ENCODE assay signal across 9 cellular contexts in the genomic region with DNA sequence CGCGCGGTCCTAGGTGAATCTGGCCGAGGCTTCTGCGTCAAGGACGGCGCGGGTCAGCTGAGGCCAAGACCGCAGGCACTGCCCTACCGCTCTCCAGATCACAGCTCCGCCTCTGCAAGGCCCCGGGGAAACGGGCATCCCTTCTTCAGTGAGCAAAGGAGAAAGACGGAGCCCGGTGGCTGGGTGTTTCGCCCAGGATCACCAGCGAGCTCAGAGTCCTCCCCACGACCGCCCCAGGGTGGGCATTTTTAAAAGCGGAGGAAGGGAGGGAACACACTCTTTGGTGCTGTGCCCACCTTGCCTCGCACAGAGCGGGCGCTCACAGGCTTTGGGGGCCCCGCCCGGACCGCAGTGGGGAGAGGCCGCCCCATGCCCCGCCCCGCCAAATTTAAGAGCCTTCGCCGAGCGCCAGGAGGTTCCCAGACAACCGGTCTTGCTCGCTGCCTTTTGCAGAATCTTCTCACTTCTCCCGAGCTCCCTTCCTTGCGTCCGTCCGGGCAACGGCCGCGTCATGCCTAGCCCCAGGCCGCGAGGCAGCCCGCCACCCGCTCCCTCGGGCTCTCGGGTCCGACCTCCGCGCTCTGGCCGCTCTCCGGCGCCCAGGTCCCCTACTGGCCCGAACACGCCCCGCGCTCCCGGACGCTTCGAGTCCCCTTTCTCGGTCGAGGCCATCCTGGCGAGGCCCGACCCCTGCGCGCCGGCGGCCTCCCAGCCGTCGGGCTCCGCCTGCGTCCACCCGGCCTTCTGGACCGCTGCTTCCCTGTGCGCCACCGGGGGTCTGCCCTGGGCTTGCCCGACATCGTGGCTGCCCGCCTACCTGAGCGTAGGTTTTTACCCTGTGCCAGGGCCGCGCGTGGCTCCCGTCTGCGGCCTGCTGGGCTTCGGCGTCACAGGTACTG. TPM values are rescaled to one million over a fixed set of nuclear protein-coding genes. Genes with fewer than 3 reads are reported as not detected.
DNase-seq lines count a peak whose midpoint lies in the region; ATAC-seq and TF ChIP-seq lines count a peak whose summit lies in the region.
"Had no signal": no experiment of that assay in that cellular context is flagged by ENCODE, and none has a peak within 500 bp of the region (broad histone marks: within the 10 kb centered on the region; RNA-seq: fewer than 3 reads in every experiment).

A gene with protein sequence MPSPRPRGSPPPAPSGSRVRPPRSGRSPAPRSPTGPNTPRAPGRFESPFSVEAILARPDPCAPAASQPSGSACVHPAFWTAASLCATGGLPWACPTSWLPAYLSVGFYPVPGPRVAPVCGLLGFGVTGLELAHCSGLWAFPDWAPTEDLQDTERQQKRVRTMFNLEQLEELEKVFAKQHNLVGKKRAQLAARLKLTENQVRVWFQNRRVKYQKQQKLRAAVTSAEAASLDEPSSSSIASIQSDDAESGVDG (plus strand): TSS at position 419 of the 899 bp plus-strand sequence. CDS start 93 bp downstream, at position 512.

- no peaks in the 10 kb centered on the region for H3K36me3 ChIP-seq in CD8-positive, alpha-beta T cell (ENCODE audit: insufficient read depth, low read length)
- H3K36me3 ChIP-seq in NT2/D1 (ENCODE audit: insufficient read depth, insufficient read length, low read length): no peaks in the 10 kb centered on the region
- no peaks in the 10 kb centered on the region for H3K36me3 ChIP-seq in endodermal cell (ENCODE audit: control insufficient read depth, insufficient read depth, low read length)
- no peaks in the 10 kb centered on the region for H3K36me3 ChIP-seq in neural progenitor cell
- no peaks in the 10 kb centered on the region for H3K36me3 ChIP-seq in BE2C

- intact Hi-C loops in CD8-positive, alpha-beta T cell (cut with DNase I, micrococcal nuclease): no loop called here

- peak within 1 kb of the TSS; percentile 86 for H2AFZ ChIP-seq in neural progenitor cell (replicated peaks)

- H3F3A ChIP-seq in neural progenitor cell (ENCODE audit: low read depth): peaks cover 7% of the 10 kb centered on the region

- peak within 1 kb of the TSS; percentile 61 for H3K9ac ChIP-seq in NT2/D1 (ENCODE audit: insufficient read length, low read depth)
- H3K9ac ChIP-seq in endodermal cell (ENCODE audit: extremely low read depth, low read length, poor library complexity, severe bottlenecking): no peak within 1 kb of the TSS
- H3K9ac ChIP-seq in neural progenitor cell: no peak within 1 kb of the TSS

- H3K36me3 Mint-ChIP-seq in CD8-positive, alpha-beta T cell: no peaks in the 10 kb centered on the region
- H3K36me3 Mint-ChIP-seq in endodermal cell (ENCODE audit: low read depth): no peaks in the 10 kb centered on the region
- peaks cover 1% of the 10 kb centered on the region for H3K36me3 Mint-ChIP-seq in neural progenitor cell

- POLR2A ChIA-PET in CD8-positive, alpha-beta T cell (lab: Charles Lee): interaction anchor here (1.0 kb wide), 1 partner anchor 9 kb away, joined by 3 read pairs; no protein-coding TSS in a partner anchor

- WGBS in endodermal cell (ENCODE audit: insufficient coverage in 1 of 2, insufficient read length in 1 of 2), 2 experiments: 4 to 7% methylated on average over 36 to 87 of the region's 87 CpGs

- H4K20me1 ChIP-seq in neural progenitor cell (ENCODE audit: low read depth): peaks cover 9% of the 10 kb centered on the region

- peaks cover 48% of the 10 kb centered on the region for H3K27me3 Mint-ChIP-seq in CD8-positive, alpha-beta T cell (ENCODE audit: low read depth)
- H3K27me3 Mint-ChIP-seq in endodermal cell (ENCODE audit: insufficient read depth) (peaks cover 91% of the 10 kb centered on the region), neural progenitor cell (ENCODE audit: insufficient read depth, low read depth) (peaks cover 68% of the 10 kb centered on the region)

- peaks cover 10% of the 10 kb centered on the region for H3K4me1 ChIP-seq in CD8-positive, alpha-beta T cell (ENCODE audit: insufficient read depth, low read length)
- H3K4me1 ChIP-seq in NT2/D1 (ENCODE audit: insufficient read depth, insufficient read length): no peaks in the 10 kb centered on the region
- H3K4me1 ChIP-seq in endodermal cell (ENCODE audit: control insufficient read depth, insufficient read depth, low read length): no peaks in the 10 kb centered on the region
- H3K4me1 ChIP-seq in neural progenitor cell: no peaks in the 10 kb centered on the region
- no peaks in the 10 kb centered on the region for H3K4me1 ChIP-seq in BE2C

- peak within 1 kb of the TSS; percentile 75 for H3K4me2 ChIP-seq in neural progenitor cell

- no peaks in the 10 kb centered on the region for H3K9me3 Mint-ChIP-seq in CD8-positive, alpha-beta T cell
- H3K9me3 Mint-ChIP-seq in endodermal cell (peaks cover 2% of the 10 kb centered on the region), neural progenitor cell (peaks cover 6% of the 10 kb centered on the region)

- peak within 1 kb of the TSS; percentile 64 for H3K4me3 Mint-ChIP-seq in CD8-positive, alpha-beta T cell
- H3K4me3 Mint-ChIP-seq in endodermal cell: peak within 1 kb of the TSS; percentile 31
- peak within 1 kb of the TSS; percentile 51 for H3K4me3 Mint-ChIP-seq in neural progenitor cell

- no peak for TF ChIP-seq CTCF in CD8-positive, alpha-beta T cell (IDR thresholded peaks at IDR 0.05)
- no peak for TF ChIP-seq CTCF in endodermal cell (conservative IDR thresholded peaks at IDR 0.05)
- peak; percentile 2 for TF ChIP-seq CTCF in neural progenitor cell (IDR thresholded peaks at IDR 0.05)
- TF ChIP-seq CTCF in BE2C (IDR thresholded peaks at IDR 0.05; ENCODE audit: low read depth, low read length): no peak

- no peak within 1 kb of the TSS for H3K27ac ChIP-seq in CD8-positive, alpha-beta T cell (ENCODE audit: low read depth, low read length)
- H3K27ac ChIP-seq in endodermal cell (ENCODE audit: low read depth, low read length) (no peak within 1 kb of the TSS), neural progenitor cell (no peak within 1 kb of the TSS)
- H3K27ac ChIP-seq: epithelial cell of prostate had no signal

- H3K4me1 Mint-ChIP-seq in CD8-positive, alpha-beta T cell (ENCODE audit: low read depth): peaks cover 13% of the 10 kb centered on the region
- no peaks in the 10 kb centered on the region for H3K4me1 Mint-ChIP-seq in endodermal cell
- H3K4me1 Mint-ChIP-seq in neural progenitor cell: peaks cover 2% of the 10 kb centered on the region

- CTCF ChIA-PET in CD8-positive, alpha-beta T cell (lab: Charles Lee): interaction anchor here (0.7 to 1.1 kb wide), 2 partner anchors 10 to 25 kb away, joined by 3 to 6 read pairs; no protein-coding TSS in a partner anchor

- peak; percentile 62 for ATAC-seq in CD8-positive, alpha-beta T cell
- no peak for ATAC-seq in GM19463 (IDR thresholded peaks at IDR 0.05; ENCODE audit: unreplicated experiment)

- no peak within 1 kb of the TSS for H3K27ac Mint-ChIP-seq in CD8-positive, alpha-beta T cell
- H3K27ac Mint-ChIP-seq in endodermal cell (no peak within 1 kb of the TSS), neural progenitor cell (no peak within 1 kb of the TSS)

- peak within 1 kb of the TSS; percentile 19 for H3K4me3 ChIP-seq in CD8-positive, alpha-beta T cell (ENCODE audit: low read depth, low read length)
- H3K4me3 ChIP-seq in NT2/D1 (ENCODE audit: insufficient read length, low read depth) (peak within 1 kb of the TSS; percentile 42), endodermal cell (ENCODE audit: low read length) (no peak within 1 kb of the TSS), neural progenitor cell (peak within 1 kb of the TSS; percentile 31), BE2C (ENCODE audit: low read depth, low read length) (no peak within 1 kb of the TSS)

- peaks cover 6% of the 10 kb centered on the region for H3K27me3 ChIP-seq in CD8-positive, alpha-beta T cell (ENCODE audit: insufficient read depth, low read length)
- H3K27me3 ChIP-seq in NT2/D1 (ENCODE audit: insufficient read depth, insufficient read length): peaks cover 39% of the 10 kb centered on the region
- peaks cover 88% of the 10 kb centered on the region for H3K27me3 ChIP-seq in endodermal cell (ENCODE audit: control insufficient read depth, insufficient read depth, low read length, poor library complexity, severe bottlenecking)
- peaks cover 94% of the 10 kb centered on the region for H3K27me3 ChIP-seq in neural progenitor cell
- H3K27me3 ChIP-seq in BE2C: peaks cover 40% of the 10 kb centered on the region

- peak in 1 of 7 experiments; percentile 22 for DNase-seq in CD8-positive, alpha-beta T cell
- DNase-seq in NT2/D1 (ENCODE audit: low read depth, low spot score) (no peak), endodermal cell (peak; percentile 85), neural progenitor cell (ENCODE audit: low spot score) (peak; percentile 63), BE2C (no peak), GF-D8 (lab: John Stamatoyannopoulos, UW) (no peak), NCI-H1092 (lab: John Stamatoyannopoulos, UW) (no peak)

- no peaks in the 10 kb centered on the region for H3K9me3 ChIP-seq in CD8-positive, alpha-beta T cell (ENCODE audit: low read length)
- H3K9me3 ChIP-seq in NT2/D1 (ENCODE audit: insufficient read depth, low read length) (no peaks in the 10 kb centered on the region), endodermal cell (ENCODE audit: control insufficient read depth, low read length) (no peaks in the 10 kb centered on the region), neural progenitor cell (ENCODE audit: low read depth) (no peaks in the 10 kb centered on the region), BE2C (no peaks in the 10 kb centered on the region)

- no peaks in the 10 kb centered on the region for H3K79me2 ChIP-seq in neural progenitor cell (ENCODE audit: low read depth)

RNA-seq across cellular contexts. Expression of the gene that starts here (rescaled TPM):
- total RNA-seq in CD8-positive, alpha-beta T cell: not detected
- total RNA-seq in endodermal cell: not detected
- polyA plus RNA-seq in endodermal cell (2013, experiment 1 of 2): not detected
- not detected for polyA plus RNA-seq in endodermal cell (2013, experiment 2 of 2)
- not detected in 2 replicates for total RNA-seq in neural progenitor cell (ENCODE audit: low replicate concordance)
- polyA plus RNA-seq in BE2C (2012; ENCODE audit: insufficient read depth, insufficient read length, low read depth): not detected

Comparison
In these comparisons a context has a peak if more than half of its experiments do, and no peak if none do; other contexts are left out.
1. Peak in ATAC-seq and H3K4me3 ChIP-seq in CD8-positive, alpha-beta T cell; RNA of the gene not detected or under 1 TPM.
2. Peak in DNase-seq in endodermal cell; RNA of the gene not detected or under 1 TPM.
3. Peak in DNase-seq, H3K4me3 ChIP-seq and H3K4me2 ChIP-seq in neural progenitor cell; RNA of the gene not detected or under 1 TPM.